ENCODE assay signal across 8 cellular contexts in the genomic region with DNA sequence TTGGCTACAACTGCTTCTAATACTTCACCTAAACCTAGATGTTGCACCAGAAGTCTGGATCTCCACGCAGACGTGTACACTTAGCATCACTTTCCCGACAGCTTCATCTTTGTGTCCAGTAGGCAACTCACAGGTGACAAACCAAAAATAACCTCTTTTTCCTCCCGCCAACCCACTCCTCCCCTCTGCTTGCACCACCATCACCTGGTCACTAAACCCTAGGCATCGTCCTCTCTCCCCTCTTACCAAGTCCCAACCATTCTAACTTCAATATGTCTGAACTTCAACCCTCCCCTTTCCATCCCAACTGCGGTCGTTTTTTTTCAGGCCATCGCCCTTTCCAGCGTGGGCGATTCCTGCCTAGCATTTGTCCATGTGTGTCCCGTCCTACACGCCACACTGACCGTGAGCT. TPM values are rescaled to one million over a fixed set of nuclear protein-coding genes. Genes with fewer than 3 reads are reported as not detected.
DNase-seq lines count a peak whose midpoint lies in the region; TF ChIP-seq lines count a peak whose summit lies in the region.

No MANE protein-coding gene starts in this region.

- TF ChIP-seq CTCF in coronary artery (IDR thresholded peaks at IDR 0.05): no peak
- TF ChIP-seq CTCF in nephron (IDR thresholded peaks at IDR 0.05; ENCODE audit: unreplicated experiment in 3 of 3): no peak

- no peaks in the 10 kb centered on the region for H3K27me3 ChIP-seq in BLaER1 treated with 17β-estradiol and CSF1 and Interleukin-3, amounts not matched to agents 10 nM and 100 nM
- no peaks in the 10 kb centered on the region for H3K27me3 ChIP-seq in MG63

- H3K9ac ChIP-seq in BLaER1 treated with 17β-estradiol and CSF1 and Interleukin-3, amounts not matched to agents 10 nM and 100 nM: peak overlapping the region; percentile 95 to 100 (median 98); a peak in 21 of 22 replicates

- H3K4me3 ChIP-seq in BLaER1 treated with 17β-estradiol and CSF1 and Interleukin-3, amounts not matched to agents 10 nM and 100 nM: peak overlapping the region; percentile 70 to 90 (median 76)
- peak overlapping the region; percentile 99 for H3K4me3 ChIP-seq in MG63
- peak overlapping the region; percentile 84 for H3K4me3 ChIP-seq in coronary artery

- peaks cover 5 to 38% (median 22%) of the 10 kb centered on the region in 11 experiments; a peak in 19 of 22 replicates for H3K9me3 ChIP-seq in BLaER1 treated with 17β-estradiol and CSF1 and Interleukin-3, amounts not matched to agents 10 nM and 100 nM (replicated peaks in 1 of 11)
- no peaks in the 10 kb centered on the region for H3K9me3 ChIP-seq in MG63

- H3K4me1 Mint-ChIP-seq in nephron: peaks cover 40% of the 10 kb centered on the region

- peaks cover 8% of the 10 kb centered on the region for H3K36me3 Mint-ChIP-seq in nephron (ENCODE audit: low read depth)

- peaks cover 10 to 36% (median 20%) of the 10 kb centered on the region in 10 experiments for H3K4me1 ChIP-seq in BLaER1 treated with 17β-estradiol and CSF1 and Interleukin-3, amounts not matched to agents 10 nM and 100 nM

- H4K20me1 ChIP-seq in BLaER1 treated with 17β-estradiol and CSF1 and Interleukin-3, amounts not matched to agents 10 nM and 100 nM: peaks cover 0 to 14% (median 6%) of the 10 kb centered on the region in 11 experiments; a peak in 8 of 22 replicates

- no peaks in the 10 kb centered on the region for H3K27me3 Mint-ChIP-seq in nephron (ENCODE audit: low read depth)

- peak overlapping the region; percentile 95 to 100 (median 99) for H3K27ac ChIP-seq in BLaER1 treated with 17β-estradiol and CSF1 and Interleukin-3, amounts not matched to agents 10 nM and 100 nM
- H3K27ac ChIP-seq in coronary artery: peak overlapping the region; percentile 94 to 97

- peak overlapping the region; percentile 97 to 99 (median 99) for H3K27ac Mint-ChIP-seq in nephron

- H3K4me2 ChIP-seq in BLaER1 treated with 17β-estradiol and CSF1 and Interleukin-3, amounts not matched to agents 10 nM and 100 nM: peak overlapping the region; percentile 27 to 95 (median 58)

- DNase-seq in MG63 (no peak), coronary artery (ENCODE audit: low spot score) (no peak), NCI-H2196 (lab: John Stamatoyannopoulos, UW; ENCODE audit: unreplicated experiment) (no peak), AG20443 (ENCODE audit: low spot score) (no peak)
- no peak for DNase-seq in stimulated activated CD4-positive, alpha-beta T cell treated with anti-CD3 and anti-CD28 coated beads, Interleukin-12 subunit alpha, Interleukin-12 subunit beta, amount 100 ng/mL, for 4 hours
- no peak for DNase-seq in stimulated activated CD4-positive, alpha-beta T cell treated with anti-CD3 and anti-CD28 coated beads, Interleukin-15, amount 100 ng/mL, for 24 hours

- peak overlapping the region; percentile 95 to 98 (median 98) for H3K4me3 Mint-ChIP-seq in nephron

- peaks cover 0 to 27% (median 23%) of the 10 kb centered on the region in 11 experiments; a peak in 16 of 22 replicates for H3K36me3 ChIP-seq in BLaER1 treated with 17β-estradiol and CSF1 and Interleukin-3, amounts not matched to agents 10 nM and 100 nM
- peaks cover 14% of the 10 kb centered on the region for H3K36me3 ChIP-seq in MG63

- H3K9me3 Mint-ChIP-seq in nephron: peaks cover 4% of the 10 kb centered on the region

RNA-seq across cellular contexts. Expression of a gene that starts 0.4 kb away (rescaled TPM):
- 52.5 and 69.4 TPM in 2 replicates for total RNA-seq in MG63 (2014; rRNA removed; shearing (Covaris generic); ENCODE audit: low replicate concordance)
